Comparison of ENCODE assay signal across 8 cellular contexts in the genomic region with DNA sequence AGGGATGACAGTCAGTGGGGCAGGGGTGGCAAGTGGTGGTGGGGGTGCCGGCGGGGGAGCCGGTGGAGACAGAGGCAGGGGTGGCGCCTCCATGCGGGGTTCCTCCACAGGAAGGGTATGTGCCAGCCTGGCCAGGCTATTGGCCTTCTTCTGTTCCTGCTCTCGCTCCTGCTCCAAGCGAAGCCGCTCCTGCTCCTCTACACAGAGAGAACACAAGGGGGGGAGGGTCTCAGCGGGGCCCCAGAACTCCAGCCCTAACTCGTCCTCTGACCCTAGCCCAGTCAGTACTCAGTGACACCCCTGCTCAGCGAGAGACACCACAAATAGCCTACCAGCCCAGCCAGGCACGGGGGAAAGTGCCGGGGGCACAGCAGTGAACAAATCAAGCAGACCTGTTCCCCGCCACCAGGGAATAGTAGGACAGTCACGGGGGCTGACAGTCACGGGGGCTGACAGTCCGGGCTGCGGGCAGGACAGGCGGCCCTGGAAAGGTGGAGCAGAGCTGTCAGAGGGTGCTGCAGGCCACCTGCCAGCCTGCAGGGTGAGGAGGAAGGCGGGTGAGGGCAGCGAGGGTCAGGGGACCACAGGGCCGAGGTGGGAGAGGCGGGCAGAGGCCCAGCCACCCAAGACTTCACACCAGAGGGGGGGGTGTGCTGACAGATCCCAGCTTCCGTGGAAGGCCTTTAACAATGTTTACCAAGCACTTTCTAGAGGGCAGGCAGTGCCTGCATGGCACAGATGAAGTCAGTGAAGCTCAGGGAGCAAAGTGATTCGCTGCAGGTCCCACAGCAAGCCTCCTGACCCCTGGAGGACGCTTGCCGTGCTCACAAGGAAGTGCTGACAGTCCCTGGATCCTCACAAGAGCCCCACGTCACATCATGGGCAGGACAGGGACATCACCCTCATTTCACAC. TPM values are rescaled to one million over a fixed set of nuclear protein-coding genes. Genes with fewer than 3 reads are reported as not detected.
DNase-seq lines count a peak whose midpoint lies in the region; ATAC-seq and TF ChIP-seq lines count a peak whose summit lies in the region.

No MANE protein-coding gene starts in this region.

- POLR2A ChIA-PET in RWPE1 (lab: Yijun Ruan, JAX; ENCODE audit: low non-redundant PET) = no interaction called here

- H3K27ac ChIP-seq in RWPE1 (peak overlapping the region; percentile 99), esophagus squamous epithelium (peak overlapping the region; percentile 100), ovary (peak overlapping the region; percentile 84 to 99)

- peaks cover 0 to 8% (median 4%) of the 10 kb centered on the region in 3 donors for H3K36me3 ChIP-seq in esophagus squamous epithelium
- no peaks in the 10 kb centered on the region for H3K36me3 ChIP-seq in ovary

- TF ChIP-seq CTCF in RWPE1 (conservative IDR thresholded peaks at IDR 0.05; ENCODE audit: low read depth) (no peak), esophagus squamous epithelium (IDR thresholded peaks at IDR 0.05) (no peak), ovary (IDR thresholded peaks at IDR 0.05) (no peak)

- H3K4me1 ChIP-seq in esophagus squamous epithelium (peaks cover 60 to 75% (median 70%) of the 10 kb centered on the region in 3 donors), ovary (ENCODE audit: insufficient read depth) (peaks cover 37% of the 10 kb centered on the region)

- CTCF ChIA-PET in RWPE1 (lab: Yijun Ruan, JAX) = interaction anchor here (1.6 kb wide), 1 partner anchor 13 kb away, joined by 10 read pairs; no protein-coding TSS in a partner anchor

- intact Hi-C loops in esophagus squamous epithelium (cut with DNase I) = no loop called here
- intact Hi-C loops in ovary (cut with DNase I) = no loop called here

- TF ChIP-seq EP300 in ovary (IDR thresholded peaks at IDR 0.05) = no peak

- H3K4me3 ChIP-seq in esophagus squamous epithelium = peak overlapping the region in 2 of 4 donors; percentile 34 to 95
- no peak overlapping the region for H3K4me3 ChIP-seq in ovary

- H3K9me3 ChIP-seq in esophagus squamous epithelium = no peaks in the 10 kb centered on the region
- H3K9me3 ChIP-seq in ovary = no peaks in the 10 kb centered on the region

- ATAC-seq in GM18520 (IDR thresholded peaks at IDR 0.05; ENCODE audit: unreplicated experiment) (no peak), HG02642 (IDR thresholded peaks at IDR 0.05; ENCODE audit: poor library complexity, unreplicated experiment) (no peak), HG03565 (IDR thresholded peaks at IDR 0.05; ENCODE audit: unreplicated experiment) (no peak)

- peak; percentile 35 for DNase-seq in GF-D8 (lab: John Stamatoyannopoulos, UW)
- DNase-seq in RWPE1 (ENCODE audit: low spot score) = no peak
- DNase-seq in esophagus squamous epithelium (lab: John Stamatoyannopoulos, UW) = no peak
- DNase-seq in ovary = peak in 3 of 5 donors; percentile 57 to 66 (median 59)
- DNase-seq in cerebellum (ENCODE audit: low spot score) = no peak

- H3K27me3 ChIP-seq in esophagus squamous epithelium (no peaks in the 10 kb centered on the region), ovary (no peaks in the 10 kb centered on the region)

- 67 to 70% methylated on average over 10 to 17 of the region's 28 CpGs for WGBS in esophagus squamous epithelium, 2 donors
- 67 to 76% (median 74%) methylated on average over 26 to 28 of the region's 28 CpGs for WGBS in ovary, 3 donors

- no peak for TF ChIP-seq POLR2A in esophagus squamous epithelium (IDR thresholded peaks at IDR 0.05)
- no peak for TF ChIP-seq POLR2A in ovary (IDR thresholded peaks at IDR 0.05)

RNA-seq across cellular contexts. Expression of a gene that starts 5.3 kb away (rescaled TPM):
- total RNA-seq in esophagus squamous epithelium = 10 to 100 TPM in 3 of 4 donors, 1 to 10 TPM in 1; 7.2 to 23.0 (median 17.4) TPM
- total RNA-seq in ovary = 10 to 100 TPM in 6 of 7 donors, 1 to 10 TPM in 1; 5.4 to 37.0 (median 27.3) TPM
- polyA plus RNA-seq in ovary = 10 to 100 TPM in 1 of 2 donors, 1 to 10 TPM in 1; 5.0 to 15.4 TPM
- total RNA-seq in cerebellum = 8.3 TPM

RNA-seq across cellular contexts. Expression of a gene that starts 58.2 kb away (rescaled TPM):
- total RNA-seq in esophagus squamous epithelium (10 to 100 TPM; 24.3 to 67.9 (median 35.3) TPM), ovary (10 to 100 TPM; 35.1 to 50.6 (median 45.9) TPM), cerebellum (51.6 TPM)
- polyA plus RNA-seq in ovary = 10 to 100 TPM in 1 of 2 donors, 1 to 10 TPM in 1; 9.3 to 42.0 TPM

RNA-seq across cellular contexts. Expression of a gene that starts 59.3 kb away (rescaled TPM):
- total RNA-seq in esophagus squamous epithelium (10 to 100 TPM; 20.3 to 70.2 (median 46.0) TPM), ovary (10 to 100 TPM; 13.4 to 31.0 (median 23.7) TPM), cerebellum (26.0 TPM)
- polyA plus RNA-seq in ovary = 10 to 100 TPM; 11.3 to 23.2 TPM

Comparison
In these comparisons a context has a peak if more than half of its experiments do, and no peak if none do; other contexts are left out.
1. DNase-seq: peak in GF-D8 (single experiment) and ovary (3 of 5); none in RWPE1 (single experiment), esophagus squamous epithelium (single experiment) and cerebellum (single experiment).
2. Peak in every context shown above with its lines, with median percentiles within 50 percentile points of each other: H3K27ac ChIP-seq.